ENCODE assay signal across 1 cellular context in genomic region chr17:27944546-27945332, GRCh38.
TF ChIP-seq lines count a peak whose summit lies in the region.

No MANE protein-coding gene starts in this region.

TF ChIP-seq in GM12878, 131 proteins besides CTCF, POLR2A, EP300 and RAD21 (continued from another document):
- TF ChIP-seq MEF2B (IDR thresholded peaks at IDR 0.05; ENCODE audit: partially characterized antibody, poor library complexity, severe bottlenecking) (peak; percentile 67), KAT2A (conservative IDR thresholded peaks at IDR 0.05; ENCODE audit: control insufficient read depth, low read depth, low read length) (no peak), RAD51 (IDR thresholded peaks at IDR 0.05) (0 out of 2 replicates have a peak, but pooled peaks have one; percentile 15), BHLHE40 (IDR thresholded peaks at IDR 0.05; ENCODE audit: borderline replicate concordance in 1 of 2, low read depth in 2 of 2, low read length in 1 of 2) (peak in 1 of 2 experiments; percentile 43; a peak in 1 of 4 replicates), FOXK2 (IDR thresholded peaks at IDR 0.05) (peak; percentile 64), MXI1 (IDR thresholded peaks at IDR 0.05; ENCODE audit: low read depth, low read length) (no peak), ZZZ3 (IDR thresholded peaks at IDR 0.05; ENCODE audit: control insufficient read depth, insufficient read length, low read depth) (no peak), ZBTB4 (CRISPR knock-in tag; IDR thresholded peaks at IDR 0.05) (no peak), SPI1 (IDR thresholded peaks at IDR 0.05; ENCODE audit: borderline replicate concordance, insufficient read depth, low read depth, low read length) (no peak), POLR2AphosphoS2 (IDR thresholded peaks at IDR 0.05; ENCODE audit: low read depth, low read length) (no peak), YY1 (IDR thresholded peaks at IDR 0.05; ENCODE audit: low read depth, low read length) (peak; percentile 78), ZNF687 (IDR thresholded peaks at IDR 0.05) (peak; percentile 16; the same call in 1 of the 2 replicates)
